18 cellular contexts compared by ENCODE assay signal in the genomic region with DNA sequence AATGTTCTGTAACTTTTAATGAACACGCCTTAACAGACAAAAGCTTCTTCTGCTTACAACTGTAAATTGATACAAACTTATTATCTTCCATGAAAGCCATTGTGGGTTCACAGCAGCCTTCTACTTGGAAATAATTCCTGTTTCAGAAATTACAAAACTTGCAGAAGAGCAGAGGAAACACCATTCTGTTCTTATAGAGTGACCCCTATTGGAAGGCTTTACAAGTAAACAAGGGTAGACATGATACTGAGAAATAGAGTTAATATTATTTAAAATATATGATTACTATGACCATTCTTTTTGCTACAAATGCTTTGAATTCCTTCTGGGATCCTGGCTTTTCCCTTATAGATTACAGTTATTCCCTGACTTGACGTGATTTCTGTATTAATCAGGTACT. TPM values are rescaled to one million over a fixed set of nuclear protein-coding genes. Genes with fewer than 3 reads are reported as not detected.
DNase-seq lines count a peak whose midpoint lies in the region; ATAC-seq and TF ChIP-seq lines count a peak whose summit lies in the region.
"Had no signal": no experiment of that assay in that cellular context is flagged by ENCODE, and none has a peak within 500 bp of the region (broad histone marks: within the 10 kb centered on the region; RNA-seq: fewer than 3 reads in every experiment).

No MANE protein-coding gene starts in this region.

- H4K8ac ChIP-seq in mesendoderm (ENCODE audit: low read depth, low read length): no peak overlapping the region

- no CpG with 5 or more reads among the region's 2 CpGs for WGBS in mesendoderm (ENCODE audit: extremely low coverage, insufficient coverage, low lambda C conversion rate)

- no peaks in the 10 kb centered on the region for H3K9me2 ChIP-seq in OCI-LY7 (ENCODE audit: insufficient read depth, low read length)

- no peak overlapping the region for H2AK5ac ChIP-seq in mesendoderm (ENCODE audit: low read length)

- intact Hi-C loops in left ventricle myocardium inferior (cut with micrococcal nuclease): no loop called here
- intact Hi-C loops in Right ventricle myocardium inferior (cut with DNase I): loop anchor here (5.0 kb wide), 1 partner anchor 202 kb away; no protein-coding TSS in a partner anchor
- intact Hi-C loops in OCI-LY7 (cut with micrococcal nuclease; ENCODE audit: unreplicated experiment): no loop called here

- H3K9ac ChIP-seq in mesendoderm (ENCODE audit: low read length): no peak overlapping the region

- H2BK15ac ChIP-seq in mesendoderm (replicated peaks; ENCODE audit: low read depth): no peak overlapping the region

- POLR2A ChIA-PET in OCI-LY7 (lab: Charles Lee): no interaction called here

- H3K36me3 ChIP-seq in left ventricle myocardium inferior (no peaks in the 10 kb centered on the region), OCI-LY7 (ENCODE audit: insufficient read depth, low read length) (no peaks in the 10 kb centered on the region), mesendoderm (ENCODE audit: control insufficient read depth, insufficient read depth, low read length) (no peaks in the 10 kb centered on the region)
- H3K36me3 ChIP-seq: HAP-1 had no signal

- no peaks in the 10 kb centered on the region for H3K79me1 ChIP-seq in mesendoderm (ENCODE audit: low read length)

- BruUV-seq in OCI-LY7 (replicated peaks; lab: Mats Ljungman, UMichigan): no TSS peak

- H3K4me2 ChIP-seq in OCI-LY7 (ENCODE audit: low read length) (no peak overlapping the region), mesendoderm (ENCODE audit: low read length) (no peak overlapping the region)

- H3K4me1 ChIP-seq in left ventricle myocardium inferior (no peaks in the 10 kb centered on the region), OCI-LY7 (ENCODE audit: insufficient read depth, low read length, poor library complexity, severe bottlenecking) (no peaks in the 10 kb centered on the region), mesendoderm (ENCODE audit: control insufficient read depth, low read depth, low read length) (no peaks in the 10 kb centered on the region)
- H3K4me1 ChIP-seq: HAP-1 had no signal

- H2BK120ac ChIP-seq in mesendoderm (ENCODE audit: low read depth, low read length): no peak overlapping the region

- no peak overlapping the region for H3K56ac ChIP-seq in mesendoderm (ENCODE audit: low read length)

- H3K4me3 ChIP-seq in left ventricle myocardium inferior (no peak overlapping the region), OCI-LY7 (ENCODE audit: low read depth, low read length, poor library complexity, severe bottlenecking) (no peak overlapping the region), mesendoderm (ENCODE audit: low read length) (no peak overlapping the region)
- H3K4me3 ChIP-seq: HAP-1 had no signal

- peak; percentile 48 for TF ChIP-seq CTCF in left ventricle myocardium inferior (IDR thresholded peaks at IDR 0.05; ENCODE audit: borderline replicate concordance)
- TF ChIP-seq CTCF in OCI-LY7 (conservative IDR thresholded peaks at IDR 0.05; ENCODE audit: low read length): 0 out of 2 replicates have a peak, but pooled peaks have one; percentile 16

- no peaks in the 10 kb centered on the region for H3K27me3 ChIP-seq in left ventricle myocardium inferior (ENCODE audit: low read depth)
- no peaks in the 10 kb centered on the region for H3K27me3 ChIP-seq in mesendoderm (ENCODE audit: insufficient read depth, low read length, poor library complexity)

- H2BK5ac ChIP-seq in mesendoderm (ENCODE audit: low read length): no peak overlapping the region

- no peak for DNase-seq in left ventricle myocardium inferior
- no peak for DNase-seq in Right ventricle myocardium inferior (ENCODE audit: missing footprints)
- no peak for DNase-seq in OCI-LY7 (ENCODE audit: low spot score)
- DNase-seq in mesendoderm: peak; percentile 2
- DNase-seq in SHP77 (lab: John Stamatoyannopoulos, UW): no peak
- no peak for DNase-seq in kidney glomerular epithelial cell (lab: John Stamatoyannopoulos, UW)
- DNase-seq: GDM1, IMR-90, Karpas-422, NCI-H1105, NCI-H2081, NCI-H2171 treated with DMSO at 0.1 percent for 48 hours, NCI-H446 treated with DMSO at 0.1 percent for 48 hours, NCI-H69, SIG-M5 had no signal

- no peak for ATAC-seq in Right ventricle myocardium inferior
- no peak for ATAC-seq in HG03520 (IDR thresholded peaks at IDR 0.05; ENCODE audit: unreplicated experiment)

- no peaks in the 10 kb centered on the region for H3K79me2 ChIP-seq in OCI-LY7 (ENCODE audit: insufficient read depth, low read depth, low read length)
- H3K79me2 ChIP-seq in mesendoderm (ENCODE audit: control insufficient read depth, insufficient read depth, low read length): no peaks in the 10 kb centered on the region

- no peak overlapping the region for H3K4ac ChIP-seq in mesendoderm (ENCODE audit: low read depth, low read length)

- no peak overlapping the region for H2AFZ ChIP-seq in OCI-LY7 (ENCODE audit: low read length)

- H3K27ac ChIP-seq in left ventricle myocardium inferior (replicated peaks) (no peak overlapping the region), OCI-LY7 (ENCODE audit: low read depth, low read length, poor library complexity, severe bottlenecking) (no peak overlapping the region), mesendoderm (ENCODE audit: low read depth, low read length) (no peak overlapping the region)
- H3K27ac ChIP-seq: C4-2B had no signal

- no peaks in the 10 kb centered on the region for H3K9me3 ChIP-seq in left ventricle myocardium inferior (replicated peaks)
- H3K9me3 ChIP-seq in OCI-LY7 (ENCODE audit: low read length): no peaks in the 10 kb centered on the region
- H3K9me3 ChIP-seq: HAP-1 had no signal

- H3K23ac ChIP-seq in mesendoderm (ENCODE audit: low read length): no peak overlapping the region

- CTCF ChIA-PET in OCI-LY7 (lab: Charles Lee; ENCODE audit: unreplicated experiment): no interaction called here

- no peaks in the 10 kb centered on the region for H4K20me1 ChIP-seq in OCI-LY7 (ENCODE audit: insufficient read depth, low read length)

- H4K5ac ChIP-seq in mesendoderm (ENCODE audit: low read length): no peak overlapping the region

- no peak overlapping the region for H3K18ac ChIP-seq in mesendoderm (ENCODE audit: low read length)

RNA-seq across cellular contexts. Expression of gene KCNA4, which starts 32.4 kb away (rescaled TPM):
- total RNA-seq in left ventricle myocardium inferior (5.3 TPM), Right ventricle myocardium inferior (1.9 TPM), OCI-LY7 (2022) (not detected in 2 replicates)
- not detected in 2 replicates for total RNA-seq in OCI-LY7 (2014; rRNA removed; shearing (Covaris generic))
- 0.06 TPM for polyA plus RNA-seq in mesendoderm (2013, experiment 1 of 2)
- 0.15 TPM for polyA plus RNA-seq in mesendoderm (2013, experiment 2 of 2)
- total RNA-seq: IMR-90 had no signal
- polyA plus RNA-seq: IMR-90 had no signal
